In the genomic region with DNA sequence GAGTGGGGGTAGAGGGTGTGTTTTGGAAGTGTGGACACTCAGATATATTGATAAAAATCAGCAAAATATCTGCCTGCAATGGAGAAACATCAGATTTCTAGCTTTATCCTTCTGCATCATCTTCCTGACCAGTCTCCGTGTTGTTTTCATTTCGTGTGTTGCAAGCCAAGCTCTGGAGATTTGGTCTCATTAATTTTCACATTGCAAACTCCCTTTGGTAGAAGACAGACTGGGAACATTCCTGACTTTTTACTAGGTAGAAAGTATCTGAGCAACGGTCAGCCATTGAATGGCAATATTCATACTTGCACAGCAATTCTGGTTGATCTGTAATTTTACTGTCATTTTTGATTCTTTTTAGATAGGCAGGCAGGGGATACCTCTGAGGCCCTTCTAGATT, we compare ENCODE assay signal across 18 cellular contexts. TPM values are rescaled to one million over a fixed set of nuclear protein-coding genes. Genes with fewer than 3 reads are reported as not detected.
DNase-seq lines count a peak whose midpoint lies in the region; ATAC-seq and TF ChIP-seq lines count a peak whose summit lies in the region.
"Had no signal": no experiment of that assay in that cellular context is flagged by ENCODE, and none has a peak within 500 bp of the region (broad histone marks: within the 10 kb centered on the region; RNA-seq: fewer than 3 reads in every experiment).

No MANE protein-coding gene starts in this region.

- CTCF ChIA-PET in Caco-2 (lab: Charles Lee): interaction anchor here (1.1 to 1.4 kb wide), 2 partner anchors 136 to 175 kb away, joined by 3 read pairs; no protein-coding TSS in a partner anchor

- H3K4me1 ChIP-seq in HUES64 (ENCODE audit: insufficient read depth, low read length): peaks cover 32% of the 10 kb centered on the region
- peaks cover 0 to 8% of the 10 kb centered on the region in 2 donors for H3K4me1 ChIP-seq in breast epithelium
- peaks cover 45% of the 10 kb centered on the region for H3K4me1 ChIP-seq in lower lobe of right lung
- peaks cover 14% of the 10 kb centered on the region for H3K4me1 ChIP-seq in Caco-2

- no peak for TF ChIP-seq POLR2A in breast epithelium (IDR thresholded peaks at IDR 0.05)

- no peaks in the 10 kb centered on the region for H3K4me1 Mint-ChIP-seq in Caco-2 (ENCODE audit: low read depth, unreplicated experiment)

- no peak for ATAC-seq in lower lobe of right lung
- ATAC-seq in HG02938 (IDR thresholded peaks at IDR 0.05; ENCODE audit: unreplicated experiment): no peak
- ATAC-seq in HG02623 (IDR thresholded peaks at IDR 0.05; ENCODE audit: unreplicated experiment): no peak
- ATAC-seq in GM18873 (IDR thresholded peaks at IDR 0.05; ENCODE audit: low FRiP score, unreplicated experiment): no peak
- ATAC-seq: left lobe of liver; Panc1; stimulated activated naive CD8-positive, alpha-beta T cell treated with anti-CD3 and anti-CD28 coated beads, Interleukin-15, Interleukin-2, amounts not matched to agents 100 U/mL and 50 U/mL, for 24 hours; T-cell had no signal

- H3K27ac ChIP-seq in HUES64 (ENCODE audit: low read depth, low read length) (peak overlapping the region; percentile 20; the same call in 1 of the 2 replicates), breast epithelium (peak overlapping the region; percentile 4 to 69), lower lobe of right lung (peak overlapping the region; percentile 38), temporal lobe (ENCODE audit: low read depth, low read length) (peak overlapping the region; percentile 78)

- H3K36me3 ChIP-seq in HUES64 (ENCODE audit: insufficient read depth, low read length) (peaks cover 26% of the 10 kb centered on the region), breast epithelium (no peaks in the 10 kb centered on the region), lower lobe of right lung (peaks cover 5% of the 10 kb centered on the region), Caco-2 (ENCODE audit: control insufficient read depth, insufficient read depth, low read length) (no peaks in the 10 kb centered on the region)

- H3K9me3 ChIP-seq in HUES64 (ENCODE audit: insufficient read depth, low read depth, low read length): peaks cover under 1% of the 10 kb centered on the region
- H3K9me3 ChIP-seq in breast epithelium: no peaks in the 10 kb centered on the region
- H3K9me3 ChIP-seq in lower lobe of right lung: no peaks in the 10 kb centered on the region
- H3K9me3 ChIP-seq in Caco-2: no peaks in the 10 kb centered on the region

- intact Hi-C loops in breast epithelium (cut with DNase I; ENCODE audit: low total_unique reads) (loop anchor here (10.0 kb wide), 1 partner anchor 1066 kb away; no protein-coding TSS in a partner anchor), lower lobe of right lung (cut with DNase I) (no loop called here), Caco-2 (cut with micrococcal nuclease; ENCODE audit: unreplicated experiment) (no loop called here)

- H3K27me3 ChIP-seq in HUES64 (ENCODE audit: insufficient read depth, low read length) (no peaks in the 10 kb centered on the region), breast epithelium (no peaks in the 10 kb centered on the region), lower lobe of right lung (ENCODE audit: low read depth) (no peaks in the 10 kb centered on the region), Caco-2 (replicated peaks; ENCODE audit: control insufficient read depth, insufficient read depth, low read length) (no peaks in the 10 kb centered on the region)

- no peak overlapping the region for H3K9ac ChIP-seq in HUES64 (ENCODE audit: low read depth, low read length)

- BruUV-seq in Caco-2 (replicated peaks; lab: Mats Ljungman, UMichigan): no TSS peak

- H3K27me3 Mint-ChIP-seq in Caco-2 (ENCODE audit: insufficient read depth, unreplicated experiment): no peaks in the 10 kb centered on the region
- H3K27me3 Mint-ChIP-seq: activated B cell treated with CpG ODN at 0.5 μM for 24 hours had no signal

- H3K9me3 Mint-ChIP-seq in Caco-2 (ENCODE audit: unreplicated experiment): no peaks in the 10 kb centered on the region
- H3K9me3 Mint-ChIP-seq: activated B cell treated with CpG ODN at 0.5 μM for 24 hours; activated naive CD4-positive, alpha-beta T cell treated with anti-CD3 and anti-CD28 coated beads for 36 hours; neural crest cell; T-cell had no signal

- no peaks in the 10 kb centered on the region for H3K36me3 Mint-ChIP-seq in Caco-2 (ENCODE audit: insufficient read depth, unreplicated experiment)
- H3K36me3 Mint-ChIP-seq: T-cell had no signal

- H3K4me3 ChIP-seq in HUES64 (ENCODE audit: low read length): no peak overlapping the region
- no peak overlapping the region for H3K4me3 ChIP-seq in breast epithelium
- H3K4me3 ChIP-seq in lower lobe of right lung: no peak overlapping the region
- H3K4me3 ChIP-seq in Caco-2 (ENCODE audit: low read depth, low read length): no peak overlapping the region

- POLR2A ChIA-PET in Caco-2 (lab: Charles Lee): no interaction called here

- no peak overlapping the region for H3K27ac Mint-ChIP-seq in Caco-2 (ENCODE audit: unreplicated experiment)
- H3K27ac Mint-ChIP-seq: activated B cell treated with CpG ODN at 0.5 μM for 24 hours; activated naive CD4-positive, alpha-beta T cell treated with anti-CD3 and anti-CD28 coated beads for 36 hours; T-cell had no signal

- H3K4me3 Mint-ChIP-seq in Caco-2 (ENCODE audit: unreplicated experiment): no peak overlapping the region
- H3K4me3 Mint-ChIP-seq: activated B cell treated with CpG ODN at 0.5 μM for 24 hours; activated naive CD4-positive, alpha-beta T cell treated with anti-CD3 and anti-CD28 coated beads for 36 hours; neural crest cell; T-cell had no signal

- TF ChIP-seq CTCF in breast epithelium (IDR thresholded peaks at IDR 0.05): no peak
- TF ChIP-seq CTCF in lower lobe of right lung (IDR thresholded peaks at IDR 0.05): no peak
- no peak for TF ChIP-seq CTCF in Caco-2 (IDR thresholded peaks at IDR 0.05; ENCODE audit: insufficient read depth in 1 of 2, low read depth in 1 of 2, low read length in 1 of 2, severe bottlenecking in 1 of 2, unreplicated experiment in 1 of 2)

- DNase-seq in breast epithelium (ENCODE audit: low spot score in 2 of 2) (no peak), lower lobe of right lung (no peak), Caco-2 (no peak)
- DNase-seq: activated B cell treated with CpG ODN at 0.5 μM for 24 hours; activated naive CD4-positive, alpha-beta T cell treated with anti-CD3 and anti-CD28 coated beads for 36 hours; cerebellar nuclear complex; NCI-H187; NCI-H510A treated with DMSO at 0.1 percent for 48 hours; stimulated activated naive CD8-positive, alpha-beta T cell treated with anti-CD3 and anti-CD28 coated beads, Interleukin-15, Interleukin-2, amounts not matched to agents 100 U/mL and 50 U/mL, for 24 hours; T-cell had no signal

- WGBS in HUES64: 96% methylated on average over 3 of the region's 3 CpGs

RNA-seq across cellular contexts. Expression of a gene that starts 30.4 kb away (rescaled TPM):
- polyA plus RNA-seq in HUES64 (2013, experiment 1 of 2): 142 TPM
- polyA plus RNA-seq in HUES64 (2013, experiment 2 of 2): 186 TPM
- total RNA-seq in breast epithelium: 1,000 to 10,000 TPM in 1 of 3 donors, 100 to 1,000 TPM in 2; 225 to 1,263 (median 355) TPM
- total RNA-seq in lower lobe of right lung: 233 TPM
- 55.1 TPM for total RNA-seq in temporal lobe
- total RNA-seq in Caco-2 (2022): 1.4 and 2.9 TPM in 2 replicates
- total RNA-seq: activated B cell treated with CpG ODN at 0.5 μM for 24 hours had no signal

Comparison
In these comparisons a context has a peak if more than half of its experiments do, and no peak if none do; other contexts are left out.
1. H3K27ac ChIP-seq: peak in every context shown above with its lines; median percentile 78 in temporal lobe; 38 in lower lobe of right lung; 36 in breast epithelium; 20 in HUES64.
2. RNA of a gene that starts 30.4 kb away (total RNA-seq): 225 to 1,263 TPM in breast epithelium, 233 TPM in lower lobe of right lung (single experiment) and 55.1 TPM in temporal lobe (single experiment); 1.4 to 2.9 TPM in Caco-2; every median in the first group is over 10 times any median in the second.